Comparison of ENCODE assay signal across 1 cellular context in the genomic region with DNA sequence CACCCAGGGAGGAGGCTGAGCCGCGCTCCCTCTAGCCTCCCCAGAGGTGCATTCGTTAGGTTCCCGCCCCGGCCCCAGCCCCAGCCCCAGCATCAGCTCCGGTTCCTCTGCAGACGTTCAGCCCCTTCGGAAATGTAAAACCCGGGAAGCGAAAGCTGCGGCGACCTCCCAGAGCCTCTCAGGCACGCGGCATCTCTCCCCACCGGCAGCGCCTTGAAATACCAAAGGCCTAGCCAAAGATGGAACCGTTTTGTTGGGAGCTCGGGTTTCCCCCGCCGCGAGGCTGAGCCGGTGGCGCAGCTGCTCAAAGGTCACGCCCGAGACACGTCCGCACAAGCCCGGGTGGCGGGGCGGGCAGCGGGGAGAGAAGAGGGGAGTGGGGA.
TF ChIP-seq lines count a peak whose summit lies in the region.

No MANE protein-coding gene starts in this region.

TF ChIP-seq in H1, 55 proteins besides CTCF, POLR2A, EP300 and RAD21 (continued from another document):
- TF ChIP-seq TAF7 (optimal IDR thresholded peaks at IDR 0.05; ENCODE audit: borderline replicate concordance, low read depth, low read length) = no peak
- TF ChIP-seq SP1 (IDR thresholded peaks at IDR 0.05; ENCODE audit: low read depth, low read length) = no peak
- no peak for TF ChIP-seq CBX8 (IDR thresholded peaks at IDR 0.05; ENCODE audit: borderline replicate concordance, low read depth, low read length)
- TF ChIP-seq, protein P1, sequence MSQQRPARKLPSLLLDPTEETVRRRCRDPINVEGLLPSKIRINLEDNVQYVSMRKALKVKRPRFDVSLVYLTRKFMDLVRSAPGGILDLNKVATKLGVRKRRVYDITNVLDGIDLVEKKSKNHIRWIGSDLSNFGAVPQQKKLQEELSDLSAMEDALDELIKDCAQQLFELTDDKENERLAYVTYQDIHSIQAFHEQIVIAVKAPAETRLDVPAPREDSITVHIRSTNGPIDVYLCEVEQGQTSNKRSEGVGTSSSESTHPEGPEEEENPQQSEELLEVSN (IDR thresholded peaks at IDR 0.05) = peak; percentile 92
- TF ChIP-seq, protein P2, sequence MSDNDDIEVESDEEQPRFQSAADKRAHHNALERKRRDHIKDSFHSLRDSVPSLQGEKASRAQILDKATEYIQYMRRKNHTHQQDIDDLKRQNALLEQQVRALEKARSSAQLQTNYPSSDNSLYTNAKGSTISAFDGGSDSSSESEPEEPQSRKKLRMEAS (IDR thresholded peaks at IDR 0.05) = peak; percentile 93
- no peak for TF ChIP-seq RFX5 (IDR thresholded peaks at IDR 0.05; ENCODE audit: borderline replicate concordance, low read depth, low read length)
- TF ChIP-seq HDAC2 (IDR thresholded peaks at IDR 0.05; ENCODE audit: borderline replicate concordance in 1 of 2, low read depth in 2 of 2, low read length in 2 of 2) = peak in 1 of 2 experiments; percentile 56; a peak in 1 of 4 replicates
- no peak for TF ChIP-seq MAFK (IDR thresholded peaks at IDR 0.05; ENCODE audit: low read depth, low read length)
- peak; percentile 57 for TF ChIP-seq TEAD4 (IDR thresholded peaks at IDR 0.05; ENCODE audit: low read depth, low read length)
- no peak for TF ChIP-seq SP2 (IDR thresholded peaks at IDR 0.05; ENCODE audit: low read length)
- no peak for TF ChIP-seq POU5F1 (IDR thresholded peaks at IDR 0.05; ENCODE audit: low read depth, low read length)
- TF ChIP-seq CEBPB (IDR thresholded peaks at IDR 0.05; ENCODE audit: low read depth, low read length) = no peak
- no peak for TF ChIP-seq CTBP2 (IDR thresholded peaks at IDR 0.05; ENCODE audit: borderline replicate concordance, insufficient read depth, insufficient read length, low read length)
- no peak for TF ChIP-seq SIN3A (conservative IDR thresholded peaks at IDR 0.05 in 1 of 2, IDR thresholded peaks at IDR 0.05 in 1 of 2; ENCODE audit: low read depth in 1 of 2, low read length in 2 of 2)
- TF ChIP-seq JUN (IDR thresholded peaks at IDR 0.05; ENCODE audit: low read depth, low read length) = no peak
- TF ChIP-seq KDM5A (IDR thresholded peaks at IDR 0.05; ENCODE audit: low read length) = no peak
- TF ChIP-seq RBBP5 (IDR thresholded peaks at IDR 0.05; ENCODE audit: borderline replicate concordance, low read depth, low read length) = 0 out of 2 replicates have a peak, but pooled peaks have one; percentile 37
- TF ChIP-seq TBP (IDR thresholded peaks at IDR 0.05; ENCODE audit: low read depth, low read length) = peak; percentile 28; the same call in 1 of the 2 replicates
- TF ChIP-seq SP4 (IDR thresholded peaks at IDR 0.05; ENCODE audit: low read length) = no peak
- TF ChIP-seq CHD1 (IDR thresholded peaks at IDR 0.05; ENCODE audit: low read depth, low read length) = no peak
- TF ChIP-seq BACH1 (IDR thresholded peaks at IDR 0.05; ENCODE audit: low read length) = no peak
TF ChIP-seq in H1: peak in this region for 10.
